9 cellular contexts compared by ENCODE assay signal in the genomic region with DNA sequence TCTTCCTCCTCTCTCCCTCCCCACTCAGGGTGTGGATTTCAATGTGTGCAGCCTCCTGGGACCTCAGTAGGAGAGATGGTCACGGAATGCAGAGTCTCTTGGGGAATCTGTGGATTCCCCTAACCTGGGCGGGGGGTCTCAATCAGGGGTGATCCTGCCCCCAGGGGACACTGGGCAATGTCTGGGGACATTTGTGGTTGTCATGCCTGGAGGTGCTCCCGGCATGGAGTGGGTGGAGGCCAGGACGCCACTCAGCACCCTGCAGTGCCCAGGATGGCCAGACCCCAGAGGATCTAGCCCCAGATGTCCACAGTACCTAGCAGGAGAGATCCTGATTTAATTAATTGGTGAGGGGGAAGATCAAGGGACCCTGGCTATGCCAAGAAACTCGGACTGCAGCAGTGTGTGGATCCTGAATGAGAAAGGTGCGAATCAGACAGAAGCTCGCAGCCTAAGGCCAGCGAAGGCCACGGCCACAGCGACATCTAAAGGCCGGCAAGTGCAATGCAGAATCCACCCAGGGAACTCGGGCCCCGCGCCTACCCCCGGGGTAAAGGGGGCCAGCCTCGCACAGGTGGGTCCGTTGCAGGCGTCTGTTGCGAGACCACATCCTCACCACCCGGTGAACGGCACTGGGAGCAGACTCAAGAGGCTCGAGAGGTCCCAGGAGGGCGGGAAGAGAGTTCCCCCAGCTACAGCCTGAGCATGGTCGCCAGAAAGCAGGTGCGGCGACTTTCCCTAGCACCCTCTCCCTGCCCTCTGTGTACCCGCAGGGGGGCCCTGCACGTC.
DNase-seq lines count a peak whose midpoint lies in the region; ATAC-seq, FAIRE-seq and TF ChIP-seq lines count a peak whose summit lies in the region.
"Had no signal": no experiment of that assay in that cellular context is flagged by ENCODE, and none has a peak within 500 bp of the region (broad histone marks: within the 10 kb centered on the region; RNA-seq: fewer than 3 reads in every experiment).

No MANE protein-coding gene starts in this region.

- intact Hi-C loops in activated T-helper 1 cell treated with anti-CD3 and anti-CD28 coated beads, Interleukin-12 subunit alpha, Interleukin-12 subunit beta, Interleukin-2, Interleukin-4 antibody, amounts not matched to agents 30 ng/mL and 10 ng/mL and 1 ng/mL, durations not matched to agents 14 hours and 24 hours and 36 hours (cut with micrococcal nuclease): loop anchor here (10.0 kb wide), 2 partner anchors 339 to 459 kb away; a partner anchor contains a TSS
- intact Hi-C loops in gastrocnemius medialis (cut with DNase I; ENCODE audit: low total_unique reads): loop anchor here (5.0 kb wide), 1 partner anchor 461 kb away; a partner anchor contains a TSS

- H3K4me3 Mint-ChIP-seq in activated T-helper 1 cell treated with anti-CD3 and anti-CD28 coated beads, Interleukin-12 subunit alpha, Interleukin-12 subunit beta, Interleukin-2, Interleukin-4 antibody, amounts not matched to agents 30 ng/mL and 10 ng/mL and 1 ng/mL, durations not matched to agents 14 hours and 24 hours and 36 hours: no peak overlapping the region

- no peak for DNase-seq in GM10266 (ENCODE audit: extremely low spot score)
- peak; percentile 18 for DNase-seq in NCI-H460 (ENCODE audit: extremely low read depth, low read depth)
- peak; percentile 54 for DNase-seq in activated T-helper 1 cell treated with anti-CD3 and anti-CD28 coated beads, Interleukin-12 subunit alpha, Interleukin-12 subunit beta, Interleukin-2, Interleukin-4 antibody, amounts not matched to agents 30 ng/mL and 10 ng/mL and 1 ng/mL, durations not matched to agents 14 hours and 24 hours and 36 hours (ENCODE audit: low spot score)
- peak; percentile 55 for DNase-seq in glomerular visceral epithelial cell (ENCODE audit: extremely low spot score)
- DNase-seq in gastrocnemius medialis: no peak
- DNase-seq in HTR-8/SVneo (ENCODE audit: insufficient read length, low spot score): no peak

- H3K4me3 ChIP-seq in gastrocnemius medialis: no peak overlapping the region

- no peaks in the 10 kb centered on the region for H3K9me3 ChIP-seq in gastrocnemius medialis

- no peaks in the 10 kb centered on the region for H3K27me3 ChIP-seq in gastrocnemius medialis

- H3K36me3 ChIP-seq in gastrocnemius medialis: no peaks in the 10 kb centered on the region

- TF ChIP-seq POLR2A in gastrocnemius medialis (IDR thresholded peaks at IDR 0.05): no peak

- H3K9me3 Mint-ChIP-seq in activated T-helper 1 cell treated with anti-CD3 and anti-CD28 coated beads, Interleukin-12 subunit alpha, Interleukin-12 subunit beta, Interleukin-2, Interleukin-4 antibody, amounts not matched to agents 30 ng/mL and 10 ng/mL and 1 ng/mL, durations not matched to agents 14 hours and 24 hours and 36 hours: peaks cover 3% of the 10 kb centered on the region

- no peak overlapping the region for H3K27ac ChIP-seq in gastrocnemius medialis

- ATAC-seq in gastrocnemius medialis: no peak
- no peak for ATAC-seq in GM21528 (IDR thresholded peaks at IDR 0.05; ENCODE audit: low FRiP score, unreplicated experiment)
- no peak for ATAC-seq in GM19023 (IDR thresholded peaks at IDR 0.05; ENCODE audit: unreplicated experiment)

- H3K4me1 ChIP-seq in gastrocnemius medialis: no peaks in the 10 kb centered on the region

- peaks cover 50% of the 10 kb centered on the region for H3K4me1 Mint-ChIP-seq in activated T-helper 1 cell treated with anti-CD3 and anti-CD28 coated beads, Interleukin-12 subunit alpha, Interleukin-12 subunit beta, Interleukin-2, Interleukin-4 antibody, amounts not matched to agents 30 ng/mL and 10 ng/mL and 1 ng/mL, durations not matched to agents 14 hours and 24 hours and 36 hours (ENCODE audit: low read depth)

- TF ChIP-seq CTCF in GM10266 (IDR thresholded peaks at IDR 0.05; ENCODE audit: control insufficient read depth, insufficient read depth, low read depth, missing control alignments): peak; percentile 88
- peak; percentile 31 to 79 (median 72) for TF ChIP-seq CTCF in gastrocnemius medialis (IDR thresholded peaks at IDR 0.05 in 4 of 5, conservative IDR thresholded peaks at IDR 0.05 in 1 of 5)

- H3K36me3 Mint-ChIP-seq in activated T-helper 1 cell treated with anti-CD3 and anti-CD28 coated beads, Interleukin-12 subunit alpha, Interleukin-12 subunit beta, Interleukin-2, Interleukin-4 antibody, amounts not matched to agents 30 ng/mL and 10 ng/mL and 1 ng/mL, durations not matched to agents 14 hours and 24 hours and 36 hours (ENCODE audit: low read depth): peaks cover 6% of the 10 kb centered on the region

- no peak overlapping the region for H3K27ac Mint-ChIP-seq in activated T-helper 1 cell treated with anti-CD3 and anti-CD28 coated beads, Interleukin-12 subunit alpha, Interleukin-12 subunit beta, Interleukin-2, Interleukin-4 antibody, amounts not matched to agents 30 ng/mL and 10 ng/mL and 1 ng/mL, durations not matched to agents 14 hours and 24 hours and 36 hours

- H3K27me3 Mint-ChIP-seq in activated T-helper 1 cell treated with anti-CD3 and anti-CD28 coated beads, Interleukin-12 subunit alpha, Interleukin-12 subunit beta, Interleukin-2, Interleukin-4 antibody, amounts not matched to agents 30 ng/mL and 10 ng/mL and 1 ng/mL, durations not matched to agents 14 hours and 24 hours and 36 hours (ENCODE audit: insufficient read depth): peaks cover 8% of the 10 kb centered on the region

- in situ Hi-C loops in gastrocnemius medialis (cut with MboI; ENCODE audit: low sequenced_read_pairs in 4 of 4): loop anchor here (10.0 kb wide), 2 partner anchors 139 to 149 kb away; a partner anchor contains a TSS

- no peak for FAIRE-seq in HTR-8/SVneo (lab: Jason Lieb, UNC)
- FAIRE-seq: TTC549 had no signal

Comparison
In these comparisons a context has a peak if more than half of its experiments do, and no peak if none do; other contexts are left out.
1. DNase-seq: peak in NCI-H460 (single experiment), activated T-helper 1 cell treated with anti-CD3 and anti-CD28 coated beads, Interleukin-12 subunit alpha, Interleukin-12 subunit beta, Interleukin-2, Interleukin-4 antibody, amounts not matched to agents 30 ng/mL and 10 ng/mL and 1 ng/mL, durations not matched to agents 14 hours and 24 hours and 36 hours (single experiment) and glomerular visceral epithelial cell (single experiment); none in GM10266 (single experiment), gastrocnemius medialis (0 of 2) and HTR-8/SVneo (single experiment).